2 cellular contexts compared by ENCODE assay signal in the genomic region with DNA sequence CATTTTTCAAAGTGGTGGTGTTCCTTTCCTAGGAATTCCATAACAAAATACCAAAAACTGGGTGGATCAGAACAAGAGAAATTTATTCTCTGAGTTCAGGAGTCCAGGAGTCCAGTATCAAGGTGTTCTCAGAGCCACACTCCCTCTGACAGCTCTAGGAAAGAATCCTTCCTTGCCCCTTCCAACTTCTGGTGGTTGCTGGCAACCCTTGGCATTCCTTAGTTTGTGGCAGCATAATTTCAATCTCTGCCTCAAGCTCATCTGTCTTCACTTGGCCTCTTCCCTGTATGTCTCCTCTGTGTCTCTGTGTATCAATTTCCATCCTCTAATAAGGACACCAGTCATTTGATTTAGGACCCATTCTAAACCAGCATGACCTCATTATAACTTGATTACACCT.
TF ChIP-seq lines count a peak whose summit lies in the region.

No MANE protein-coding gene starts in this region.

TF ChIP-seq in SK-N-SH treated with all-trans-retinoic acid at 6 μM for 48 hours, 23 proteins besides CTCF, POLR2A, EP300 and RAD21 (continued from another document):
- TF ChIP-seq, protein P1, sequence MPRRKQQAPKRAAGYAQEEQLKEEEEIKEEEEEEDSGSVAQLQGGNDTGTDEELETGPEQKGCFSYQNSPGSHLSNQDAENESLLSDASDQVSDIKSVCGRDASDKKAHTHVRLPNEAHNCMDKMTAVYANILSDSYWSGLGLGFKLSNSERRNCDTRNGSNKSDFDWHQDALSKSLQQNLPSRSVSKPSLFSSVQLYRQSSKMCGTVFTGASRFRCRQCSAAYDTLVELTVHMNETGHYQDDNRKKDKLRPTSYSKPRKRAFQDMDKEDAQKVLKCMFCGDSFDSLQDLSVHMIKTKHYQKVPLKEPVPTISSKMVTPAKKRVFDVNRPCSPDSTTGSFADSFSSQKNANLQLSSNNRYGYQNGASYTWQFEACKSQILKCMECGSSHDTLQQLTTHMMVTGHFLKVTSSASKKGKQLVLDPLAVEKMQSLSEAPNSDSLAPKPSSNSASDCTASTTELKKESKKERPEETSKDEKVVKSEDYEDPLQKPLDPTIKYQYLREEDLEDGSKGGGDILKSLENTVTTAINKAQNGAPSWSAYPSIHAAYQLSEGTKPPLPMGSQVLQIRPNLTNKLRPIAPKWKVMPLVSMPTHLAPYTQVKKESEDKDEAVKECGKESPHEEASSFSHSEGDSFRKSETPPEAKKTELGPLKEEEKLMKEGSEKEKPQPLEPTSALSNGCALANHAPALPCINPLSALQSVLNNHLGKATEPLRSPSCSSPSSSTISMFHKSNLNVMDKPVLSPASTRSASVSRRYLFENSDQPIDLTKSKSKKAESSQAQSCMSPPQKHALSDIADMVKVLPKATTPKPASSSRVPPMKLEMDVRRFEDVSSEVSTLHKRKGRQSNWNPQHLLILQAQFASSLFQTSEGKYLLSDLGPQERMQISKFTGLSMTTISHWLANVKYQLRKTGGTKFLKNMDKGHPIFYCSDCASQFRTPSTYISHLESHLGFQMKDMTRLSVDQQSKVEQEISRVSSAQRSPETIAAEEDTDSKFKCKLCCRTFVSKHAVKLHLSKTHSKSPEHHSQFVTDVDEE (CRISPR knock-in tag; IDR thresholded peaks at IDR 0.05) = no peak
- TF ChIP-seq, protein P2, sequence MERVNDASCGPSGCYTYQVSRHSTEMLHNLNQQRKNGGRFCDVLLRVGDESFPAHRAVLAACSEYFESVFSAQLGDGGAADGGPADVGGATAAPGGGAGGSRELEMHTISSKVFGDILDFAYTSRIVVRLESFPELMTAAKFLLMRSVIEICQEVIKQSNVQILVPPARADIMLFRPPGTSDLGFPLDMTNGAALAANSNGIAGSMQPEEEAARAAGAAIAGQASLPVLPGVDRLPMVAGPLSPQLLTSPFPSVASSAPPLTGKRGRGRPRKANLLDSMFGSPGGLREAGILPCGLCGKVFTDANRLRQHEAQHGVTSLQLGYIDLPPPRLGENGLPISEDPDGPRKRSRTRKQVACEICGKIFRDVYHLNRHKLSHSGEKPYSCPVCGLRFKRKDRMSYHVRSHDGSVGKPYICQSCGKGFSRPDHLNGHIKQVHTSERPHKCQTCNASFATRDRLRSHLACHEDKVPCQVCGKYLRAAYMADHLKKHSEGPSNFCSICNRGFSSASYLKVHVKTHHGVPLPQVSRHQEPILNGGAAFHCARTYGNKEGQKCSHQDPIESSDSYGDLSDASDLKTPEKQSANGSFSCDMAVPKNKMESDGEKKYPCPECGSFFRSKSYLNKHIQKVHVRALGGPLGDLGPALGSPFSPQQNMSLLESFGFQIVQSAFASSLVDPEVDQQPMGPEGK (CRISPR knock-in tag; IDR thresholded peaks at IDR 0.05; ENCODE audit: borderline replicate concordance) = no peak
- TF ChIP-seq OSR1 (CRISPR knock-in tag; IDR thresholded peaks at IDR 0.05) (no peak), ZNF565 (CRISPR knock-in tag; conservative IDR thresholded peaks at IDR 0.05; ENCODE audit: low read depth) (no peak), ZNF8 (CRISPR knock-in tag; IDR thresholded peaks at IDR 0.05) (no peak), ESRRG (CRISPR knock-in tag; IDR thresholded peaks at IDR 0.05) (no peak), ZFP3 (CRISPR knock-in tag; IDR thresholded peaks at IDR 0.05) (no peak), BACH2 (CRISPR knock-in tag; IDR thresholded peaks at IDR 0.05; ENCODE audit: borderline replicate concordance) (no peak), ISL1 (CRISPR knock-in tag; IDR thresholded peaks at IDR 0.05) (no peak), ZC3H10 (CRISPR knock-in tag; IDR thresholded peaks at IDR 0.05) (no peak), ZFP30 (CRISPR knock-in tag; IDR thresholded peaks at IDR 0.05) (no peak), PPARA (CRISPR knock-in tag; IDR thresholded peaks at IDR 0.05; ENCODE audit: borderline replicate concordance) (no peak), CSDC2 (CRISPR knock-in tag; IDR thresholded peaks at IDR 0.05) (no peak), SNAI2 (CRISPR knock-in tag; IDR thresholded peaks at IDR 0.05) (no peak)
- TF ChIP-seq, protein P3, sequence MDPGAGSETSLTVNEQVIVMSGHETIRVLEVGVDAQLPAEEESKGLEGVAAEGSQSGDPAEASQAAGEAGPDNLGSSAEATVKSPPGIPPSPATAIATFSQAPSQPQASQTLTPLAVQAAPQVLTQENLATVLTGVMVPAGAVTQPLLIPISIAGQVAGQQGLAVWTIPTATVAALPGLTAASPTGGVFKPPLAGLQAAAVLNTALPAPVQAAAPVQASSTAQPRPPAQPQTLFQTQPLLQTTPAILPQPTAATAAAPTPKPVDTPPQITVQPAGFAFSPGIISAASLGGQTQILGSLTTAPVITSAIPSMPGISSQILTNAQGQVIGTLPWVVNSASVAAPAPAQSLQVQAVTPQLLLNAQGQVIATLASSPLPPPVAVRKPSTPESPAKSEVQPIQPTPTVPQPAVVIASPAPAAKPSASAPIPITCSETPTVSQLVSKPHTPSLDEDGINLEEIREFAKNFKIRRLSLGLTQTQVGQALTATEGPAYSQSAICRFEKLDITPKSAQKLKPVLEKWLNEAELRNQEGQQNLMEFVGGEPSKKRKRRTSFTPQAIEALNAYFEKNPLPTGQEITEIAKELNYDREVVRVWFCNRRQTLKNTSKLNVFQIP (CRISPR knock-in tag; IDR thresholded peaks at IDR 0.05; ENCODE audit: borderline replicate concordance, low read depth) = no peak

TF ChIP-seq in SK-N-SH, 30 proteins besides CTCF, POLR2A, EP300 and RAD21 (continued from another document):
- TF ChIP-seq, protein P4, sequence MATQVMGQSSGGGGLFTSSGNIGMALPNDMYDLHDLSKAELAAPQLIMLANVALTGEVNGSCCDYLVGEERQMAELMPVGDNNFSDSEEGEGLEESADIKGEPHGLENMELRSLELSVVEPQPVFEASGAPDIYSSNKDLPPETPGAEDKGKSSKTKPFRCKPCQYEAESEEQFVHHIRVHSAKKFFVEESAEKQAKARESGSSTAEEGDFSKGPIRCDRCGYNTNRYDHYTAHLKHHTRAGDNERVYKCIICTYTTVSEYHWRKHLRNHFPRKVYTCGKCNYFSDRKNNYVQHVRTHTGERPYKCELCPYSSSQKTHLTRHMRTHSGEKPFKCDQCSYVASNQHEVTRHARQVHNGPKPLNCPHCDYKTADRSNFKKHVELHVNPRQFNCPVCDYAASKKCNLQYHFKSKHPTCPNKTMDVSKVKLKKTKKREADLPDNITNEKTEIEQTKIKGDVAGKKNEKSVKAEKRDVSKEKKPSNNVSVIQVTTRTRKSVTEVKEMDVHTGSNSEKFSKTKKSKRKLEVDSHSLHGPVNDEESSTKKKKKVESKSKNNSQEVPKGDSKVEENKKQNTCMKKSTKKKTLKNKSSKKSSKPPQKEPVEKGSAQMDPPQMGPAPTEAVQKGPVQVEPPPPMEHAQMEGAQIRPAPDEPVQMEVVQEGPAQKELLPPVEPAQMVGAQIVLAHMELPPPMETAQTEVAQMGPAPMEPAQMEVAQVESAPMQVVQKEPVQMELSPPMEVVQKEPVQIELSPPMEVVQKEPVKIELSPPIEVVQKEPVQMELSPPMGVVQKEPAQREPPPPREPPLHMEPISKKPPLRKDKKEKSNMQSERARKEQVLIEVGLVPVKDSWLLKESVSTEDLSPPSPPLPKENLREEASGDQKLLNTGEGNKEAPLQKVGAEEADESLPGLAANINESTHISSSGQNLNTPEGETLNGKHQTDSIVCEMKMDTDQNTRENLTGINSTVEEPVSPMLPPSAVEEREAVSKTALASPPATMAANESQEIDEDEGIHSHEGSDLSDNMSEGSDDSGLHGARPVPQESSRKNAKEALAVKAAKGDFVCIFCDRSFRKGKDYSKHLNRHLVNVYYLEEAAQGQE (IDR thresholded peaks at IDR 0.05; ENCODE audit: low read depth, low read length) = no peak
- TF ChIP-seq JUND (IDR thresholded peaks at IDR 0.05) = no peak
- TF ChIP-seq, protein P5, sequence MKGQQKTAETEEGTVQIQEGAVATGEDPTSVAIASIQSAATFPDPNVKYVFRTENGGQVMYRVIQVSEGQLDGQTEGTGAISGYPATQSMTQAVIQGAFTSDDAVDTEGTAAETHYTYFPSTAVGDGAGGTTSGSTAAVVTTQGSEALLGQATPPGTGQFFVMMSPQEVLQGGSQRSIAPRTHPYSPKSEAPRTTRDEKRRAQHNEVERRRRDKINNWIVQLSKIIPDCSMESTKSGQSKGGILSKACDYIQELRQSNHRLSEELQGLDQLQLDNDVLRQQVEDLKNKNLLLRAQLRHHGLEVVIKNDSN (IDR thresholded peaks at IDR 0.05; ENCODE audit: borderline replicate concordance, low read depth) = no peak
- TF ChIP-seq TAF1 (IDR thresholded peaks at IDR 0.05; ENCODE audit: borderline replicate concordance, low read depth, low read length) = no peak
- TF ChIP-seq FOXM1 (IDR thresholded peaks at IDR 0.05; ENCODE audit: low read depth) = no peak
- TF ChIP-seq, protein P6, sequence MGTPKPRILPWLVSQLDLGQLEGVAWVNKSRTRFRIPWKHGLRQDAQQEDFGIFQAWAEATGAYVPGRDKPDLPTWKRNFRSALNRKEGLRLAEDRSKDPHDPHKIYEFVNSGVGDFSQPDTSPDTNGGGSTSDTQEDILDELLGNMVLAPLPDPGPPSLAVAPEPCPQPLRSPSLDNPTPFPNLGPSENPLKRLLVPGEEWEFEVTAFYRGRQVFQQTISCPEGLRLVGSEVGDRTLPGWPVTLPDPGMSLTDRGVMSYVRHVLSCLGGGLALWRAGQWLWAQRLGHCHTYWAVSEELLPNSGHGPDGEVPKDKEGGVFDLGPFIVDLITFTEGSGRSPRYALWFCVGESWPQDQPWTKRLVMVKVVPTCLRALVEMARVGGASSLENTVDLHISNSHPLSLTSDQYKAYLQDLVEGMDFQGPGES (IDR thresholded peaks at IDR 0.05; ENCODE audit: low read depth, low read length) = no peak
- TF ChIP-seq RCOR1 (IDR thresholded peaks at IDR 0.05; ENCODE audit: low read length) = no peak
- TF ChIP-seq, protein P7, sequence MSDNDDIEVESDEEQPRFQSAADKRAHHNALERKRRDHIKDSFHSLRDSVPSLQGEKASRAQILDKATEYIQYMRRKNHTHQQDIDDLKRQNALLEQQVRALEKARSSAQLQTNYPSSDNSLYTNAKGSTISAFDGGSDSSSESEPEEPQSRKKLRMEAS (IDR thresholded peaks at IDR 0.05; ENCODE audit: low read depth) = no peak
- no peak for TF ChIP-seq POLR2AphosphoS5 (IDR thresholded peaks at IDR 0.05; ENCODE audit: low read depth, low read length)
